Comparison of ENCODE assay signal across 20 cellular contexts in genomic region chr3:129425619-129426018, GRCh38. TPM values are rescaled to one million over a fixed set of nuclear protein-coding genes. Genes with fewer than 3 reads are reported as not detected.
"Had no signal": no experiment of that assay in that cellular context is flagged by ENCODE, and none has a peak within 500 bp of the region (broad histone marks: within the 10 kb centered on the region; RNA-seq: fewer than 3 reads in every experiment).

No MANE protein-coding gene starts in this region.

- H3K36me3 Mint-ChIP-seq: mesothelial cell of epicardium had no signal

- H3K9me3 ChIP-seq: esophagus muscularis mucosa, lower lobe of right lung, ovary, stomach, thoracic aorta had no signal

- H3K4me3 ChIP-seq: coronary artery, esophagus muscularis mucosa, lower lobe of right lung, ovary, spleen, stomach, thoracic aorta had no signal

- H3K9me3 Mint-ChIP-seq: activated CD8-positive, alpha-beta T cell treated with anti-CD3 and anti-CD28 coated beads for 36 hours; central memory CD8-positive, alpha-beta T cell; mesothelial cell of epicardium had no signal

- DNase-seq: activated CD8-positive, alpha-beta T cell treated with anti-CD3 and anti-CD28 coated beads for 36 hours; activated gamma-delta T cell; activated T-cell treated with anti-CD3 and anti-CD28 coated beads, Interleukin-2, amount 50 U/mL, for 48 hours; anterior cingulate cortex; brain microvascular endothelial cell; effector CD4-positive, alpha-beta T cell; hippocampal formation; lower lobe of right lung; ovary; spleen; stomach; WERI-Rb-1 had no signal

- H3K36me3 ChIP-seq: brain microvascular endothelial cell, ovary, thoracic aorta had no signal

- H3K27me3 Mint-ChIP-seq: central memory CD8-positive, alpha-beta T cell had no signal

- H3K27me3 ChIP-seq: brain microvascular endothelial cell, esophagus muscularis mucosa, ovary, spleen, stomach had no signal

- H3K4me3 Mint-ChIP-seq: activated CD8-positive, alpha-beta T cell treated with anti-CD3 and anti-CD28 coated beads for 36 hours; central memory CD8-positive, alpha-beta T cell; mesothelial cell of epicardium had no signal

- H3K27ac ChIP-seq: brain microvascular endothelial cell, coronary artery, esophagus muscularis mucosa, lower lobe of right lung, ovary, spleen, thoracic aorta, WERI-Rb-1 had no signal

- H3K27ac Mint-ChIP-seq: activated CD8-positive, alpha-beta T cell treated with anti-CD3 and anti-CD28 coated beads for 36 hours; mesothelial cell of epicardium had no signal

RNA-seq across cellular contexts. Expression of gene EFCAB12, which starts 2.8 kb away (rescaled TPM):
- total RNA-seq: fibroblast of villous mesenchyme, kidney epithelial cell, urinary bladder had no signal
